Comparison of ENCODE assay signal across 15 cellular contexts in genomic region chr5:38023799-38024198, GRCh38.
DNase-seq lines count a peak whose midpoint lies in the region; ATAC-seq and TF ChIP-seq lines count a peak whose summit lies in the region.
"Had no signal": no experiment of that assay in that cellular context is flagged by ENCODE, and none has a peak within 500 bp of the region (broad histone marks: within the 10 kb centered on the region; RNA-seq: fewer than 3 reads in every experiment).

No MANE protein-coding gene starts in this region.

- no peaks in the 10 kb centered on the region for H3K4me1 Mint-ChIP-seq in mesothelial cell of epicardium
- H3K4me1 Mint-ChIP-seq: B cell had no signal

- TF ChIP-seq CTCF in adrenal gland (IDR thresholded peaks at IDR 0.05) (peak; percentile 26 to 45 (median 38)), mesothelial cell of epicardium (IDR thresholded peaks at IDR 0.05; ENCODE audit: unreplicated experiment) (peak; percentile 78), Peyer's patch (IDR thresholded peaks at IDR 0.05) (no peak)

- H3K27me3 ChIP-seq in adrenal gland (peaks cover 8% of the 10 kb centered on the region), Peyer's patch (no peaks in the 10 kb centered on the region)
- H3K27me3 ChIP-seq: SJSA1 had no signal

- H3K4me3 Mint-ChIP-seq in mesothelial cell of epicardium, result no peak overlapping the region
- H3K4me3 Mint-ChIP-seq: B cell had no signal

- H3K36me3 ChIP-seq in adrenal gland (replicated peaks in 1 of 2) (no peaks in the 10 kb centered on the region), Peyer's patch (no peaks in the 10 kb centered on the region)
- H3K36me3 ChIP-seq: prostate gland had no signal

- H3K27ac ChIP-seq in adrenal gland (no peak overlapping the region), Peyer's patch (no peak overlapping the region)
- H3K27ac ChIP-seq: prostate gland, SJSA1 had no signal

- H3K9me3 Mint-ChIP-seq in mesothelial cell of epicardium, result no peaks in the 10 kb centered on the region

- peaks cover 10% of the 10 kb centered on the region for H3K27me3 Mint-ChIP-seq in mesothelial cell of epicardium (ENCODE audit: low read depth)
- H3K27me3 Mint-ChIP-seq: B cell had no signal

- DNase-seq in COLO829 (ENCODE audit: low spot score), result peak; percentile 4
- peak; percentile 10 for DNase-seq in LHCN-M2 (ENCODE audit: low read depth)
- no peak for DNase-seq in adrenal gland
- DNase-seq in mesothelial cell of epicardium (ENCODE audit: low spot score in 2 of 2, unreplicated experiment in 2 of 2), result no peak
- DNase-seq in NCI-H1694 treated with DMSO at 0.1 percent for 48 hours (lab: John Stamatoyannopoulos, UW), result no peak
- DNase-seq in Peyer's patch, result no peak
- no peak for DNase-seq in NCI-H1436 (lab: John Stamatoyannopoulos, UW)
- DNase-seq: activated CD8-positive, alpha-beta memory T cell treated with anti-CD3 and anti-CD28 coated beads, Interleukin-2, amount 50 U/mL, for 4 hours; MV-4-11 had no signal

- H3K4me1 ChIP-seq in adrenal gland (replicated peaks in 1 of 2) (no peaks in the 10 kb centered on the region), Peyer's patch (no peaks in the 10 kb centered on the region)
- H3K4me1 ChIP-seq: prostate gland, SJSA1 had no signal

- no peak for ATAC-seq in GM19351 (IDR thresholded peaks at IDR 0.05; ENCODE audit: unreplicated experiment)
- ATAC-seq: activated naive CD4-positive, alpha-beta T cell treated with anti-CD3 and anti-CD28 coated beads, Interleukin-2, amount 50 U/mL, for 72 hours; esophagus mucosa had no signal

- H3K4me3 ChIP-seq in adrenal gland, result no peak overlapping the region
- H3K4me3 ChIP-seq in Peyer's patch, result no peak overlapping the region
- H3K4me3 ChIP-seq: prostate gland, SJSA1 had no signal

- no peaks in the 10 kb centered on the region for H3K9me3 ChIP-seq in adrenal gland (replicated peaks in 1 of 3)
- H3K9me3 ChIP-seq in Peyer's patch, result no peaks in the 10 kb centered on the region
- H3K9me3 ChIP-seq: prostate gland, SJSA1 had no signal

- no peak for TF ChIP-seq POLR2A in adrenal gland (IDR thresholded peaks at IDR 0.05)
- TF ChIP-seq POLR2A in Peyer's patch (IDR thresholded peaks at IDR 0.05), result no peak

- H3K27ac Mint-ChIP-seq in mesothelial cell of epicardium, result no peak overlapping the region
- H3K27ac Mint-ChIP-seq: activated naive CD4-positive, alpha-beta T cell treated with anti-CD3 and anti-CD28 coated beads, Interleukin-2, amount 50 U/mL, for 72 hours; B cell had no signal

- intact Hi-C loops in adrenal gland (cut with DNase I), result loop anchor here in 1 of 2 donors (10.0 kb wide), 1 partner anchor 161 kb away; no protein-coding TSS in a partner anchor

- 53 to 62% (median 54%) methylated on average over 4 of the region's 4 CpGs for WGBS in adrenal gland, 4 donors

- H3K36me3 Mint-ChIP-seq in mesothelial cell of epicardium, result no peaks in the 10 kb centered on the region
- H3K36me3 Mint-ChIP-seq: activated naive CD4-positive, alpha-beta T cell treated with anti-CD3 and anti-CD28 coated beads, Interleukin-2, amount 50 U/mL, for 72 hours had no signal

Comparison
In these comparisons a context has a peak if more than half of its experiments do, and no peak if none do; other contexts are left out.
1. DNase-seq: peak in COLO829 (single experiment) and LHCN-M2 (single experiment); none in adrenal gland (0 of 7), mesothelial cell of epicardium (0 of 2), NCI-H1694 treated with DMSO at 0.1 percent for 48 hours (single experiment), Peyer's patch (0 of 3) and NCI-H1436 (single experiment).
2. CTCF ChIP-seq: peak in adrenal gland (6 of 6) and mesothelial cell of epicardium (single experiment); none in Peyer's patch (0 of 6).